ENCODE assay signal across 1 cellular context in the genomic region with DNA sequence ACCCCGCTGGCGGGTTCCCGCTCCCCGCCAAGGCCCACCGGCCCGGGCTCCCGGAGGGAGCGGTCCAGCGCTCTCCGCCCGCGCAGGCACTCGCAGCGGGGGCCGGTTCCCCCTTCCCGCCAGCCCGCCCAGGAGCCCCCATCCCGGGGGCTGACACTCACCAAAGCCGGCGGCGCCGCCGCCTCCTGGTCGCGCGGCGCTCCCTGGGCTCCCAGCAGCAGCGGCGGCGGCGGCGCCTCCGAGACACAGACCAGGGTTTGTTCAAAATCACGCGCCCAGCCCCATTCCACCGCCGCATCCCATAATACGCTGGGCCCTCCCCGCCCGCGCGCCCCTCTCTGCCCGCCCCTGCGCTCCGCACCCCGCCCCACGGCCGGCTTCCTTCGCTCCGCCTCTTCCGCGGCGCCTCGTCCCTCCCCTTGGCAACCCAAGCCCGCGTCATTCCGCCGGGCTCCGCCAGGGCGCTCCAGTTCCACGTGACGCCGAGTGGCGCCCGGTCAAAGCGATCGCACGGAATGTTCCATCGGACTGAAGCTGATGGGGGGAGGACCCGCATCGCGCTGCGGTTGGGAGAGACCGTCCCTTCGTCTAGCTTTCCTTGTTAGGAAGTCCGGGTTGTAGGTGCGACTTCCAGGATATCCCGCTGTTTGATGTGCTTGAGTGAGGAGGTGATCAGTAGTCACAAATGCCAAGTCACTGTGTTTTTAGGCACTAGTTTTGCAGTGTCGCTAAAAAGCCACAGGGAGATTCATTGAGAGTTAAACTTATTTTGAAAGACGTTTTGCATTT.
TF ChIP-seq lines count a peak whose summit lies in the region.

No MANE protein-coding gene starts in this region.

TF ChIP-seq in K562, 482 proteins besides CTCF, POLR2A, EP300 and RAD21 (continued from another document and continues in another):
- TF ChIP-seq MGA (IDR thresholded peaks at IDR 0.05) (no peak; the same call in 1 of the 2 replicates), U2AF1 (optimal IDR thresholded peaks at IDR 0.05; ENCODE audit: low read depth, low read length) (no peak), FIP1L1 (IDR thresholded peaks at IDR 0.05; ENCODE audit: low read depth, low read length, poor library complexity, severe bottlenecking) (no peak), HDAC6 (IDR thresholded peaks at IDR 0.05; ENCODE audit: low read depth, low read length) (no peak), NONO (IDR thresholded peaks at IDR 0.05; ENCODE audit: low read depth in 2 of 2, low read length in 1 of 2) (peak; percentile 72 to 98; a peak in 3 of 4 replicates), ZNF282 (CRISPR knock-in tag; IDR thresholded peaks at IDR 0.05) (no peak), CC2D1A (IDR thresholded peaks at IDR 0.05) (peak; percentile 56; the same call in 1 of the 2 replicates), ZFX (CRISPR knock-in tag; IDR thresholded peaks at IDR 0.05) (peak; percentile 61), NR3C1 (CRISPR knock-in tag; IDR thresholded peaks at IDR 0.05) (no peak), MBD2 (IDR thresholded peaks at IDR 0.05; ENCODE audit: borderline replicate concordance, low read depth) (peak; percentile 97), BHLHE40 (IDR thresholded peaks at IDR 0.05; ENCODE audit: low read length) (peak; percentile 98), MCM7 (IDR thresholded peaks at IDR 0.05) (no peak), CCNT2 (IDR thresholded peaks at IDR 0.05; ENCODE audit: borderline replicate concordance, extremely low read depth, insufficient read length, low read depth, low read length) (peak; percentile 78), CCAR2 (IDR thresholded peaks at IDR 0.05; ENCODE audit: low read depth, low read length) (no peak), ZNF212 (CRISPR knock-in tag; IDR thresholded peaks at IDR 0.05) (no peak)
- TF ChIP-seq, protein P1, sequence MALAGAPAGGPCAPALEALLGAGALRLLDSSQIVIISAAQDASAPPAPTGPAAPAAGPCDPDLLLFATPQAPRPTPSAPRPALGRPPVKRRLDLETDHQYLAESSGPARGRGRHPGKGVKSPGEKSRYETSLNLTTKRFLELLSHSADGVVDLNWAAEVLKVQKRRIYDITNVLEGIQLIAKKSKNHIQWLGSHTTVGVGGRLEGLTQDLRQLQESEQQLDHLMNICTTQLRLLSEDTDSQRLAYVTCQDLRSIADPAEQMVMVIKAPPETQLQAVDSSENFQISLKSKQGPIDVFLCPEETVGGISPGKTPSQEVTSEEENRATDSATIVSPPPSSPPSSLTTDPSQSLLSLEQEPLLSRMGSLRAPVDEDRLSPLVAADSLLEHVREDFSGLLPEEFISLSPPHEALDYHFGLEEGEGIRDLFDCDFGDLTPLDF (CRISPR knock-in tag; IDR thresholded peaks at IDR 0.05), result peak; percentile 52; the same call in 1 of the 2 replicates
- TF ChIP-seq, protein P2, sequence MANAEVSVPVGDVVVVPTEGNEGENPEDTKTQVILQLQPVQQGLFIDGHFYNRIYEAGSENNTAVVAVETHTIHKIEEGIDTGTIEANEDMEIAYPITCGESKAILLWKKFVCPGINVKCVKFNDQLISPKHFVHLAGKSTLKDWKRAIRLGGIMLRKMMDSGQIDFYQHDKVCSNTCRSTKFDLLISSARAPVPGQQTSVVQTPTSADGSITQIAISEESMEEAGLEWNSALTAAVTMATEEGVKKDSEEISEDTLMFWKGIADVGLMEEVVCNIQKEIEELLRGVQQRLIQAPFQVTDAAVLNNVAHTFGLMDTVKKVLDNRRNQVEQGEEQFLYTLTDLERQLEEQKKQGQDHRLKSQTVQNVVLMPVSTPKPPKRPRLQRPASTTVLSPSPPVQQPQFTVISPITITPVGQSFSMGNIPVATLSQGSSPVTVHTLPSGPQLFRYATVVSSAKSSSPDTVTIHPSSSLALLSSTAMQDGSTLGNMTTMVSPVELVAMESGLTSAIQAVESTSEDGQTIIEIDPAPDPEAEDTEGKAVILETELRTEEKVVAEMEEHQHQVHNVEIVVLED (CRISPR knock-in tag; IDR thresholded peaks at IDR 0.05), result peak; percentile 75
- TF ChIP-seq, protein P3, sequence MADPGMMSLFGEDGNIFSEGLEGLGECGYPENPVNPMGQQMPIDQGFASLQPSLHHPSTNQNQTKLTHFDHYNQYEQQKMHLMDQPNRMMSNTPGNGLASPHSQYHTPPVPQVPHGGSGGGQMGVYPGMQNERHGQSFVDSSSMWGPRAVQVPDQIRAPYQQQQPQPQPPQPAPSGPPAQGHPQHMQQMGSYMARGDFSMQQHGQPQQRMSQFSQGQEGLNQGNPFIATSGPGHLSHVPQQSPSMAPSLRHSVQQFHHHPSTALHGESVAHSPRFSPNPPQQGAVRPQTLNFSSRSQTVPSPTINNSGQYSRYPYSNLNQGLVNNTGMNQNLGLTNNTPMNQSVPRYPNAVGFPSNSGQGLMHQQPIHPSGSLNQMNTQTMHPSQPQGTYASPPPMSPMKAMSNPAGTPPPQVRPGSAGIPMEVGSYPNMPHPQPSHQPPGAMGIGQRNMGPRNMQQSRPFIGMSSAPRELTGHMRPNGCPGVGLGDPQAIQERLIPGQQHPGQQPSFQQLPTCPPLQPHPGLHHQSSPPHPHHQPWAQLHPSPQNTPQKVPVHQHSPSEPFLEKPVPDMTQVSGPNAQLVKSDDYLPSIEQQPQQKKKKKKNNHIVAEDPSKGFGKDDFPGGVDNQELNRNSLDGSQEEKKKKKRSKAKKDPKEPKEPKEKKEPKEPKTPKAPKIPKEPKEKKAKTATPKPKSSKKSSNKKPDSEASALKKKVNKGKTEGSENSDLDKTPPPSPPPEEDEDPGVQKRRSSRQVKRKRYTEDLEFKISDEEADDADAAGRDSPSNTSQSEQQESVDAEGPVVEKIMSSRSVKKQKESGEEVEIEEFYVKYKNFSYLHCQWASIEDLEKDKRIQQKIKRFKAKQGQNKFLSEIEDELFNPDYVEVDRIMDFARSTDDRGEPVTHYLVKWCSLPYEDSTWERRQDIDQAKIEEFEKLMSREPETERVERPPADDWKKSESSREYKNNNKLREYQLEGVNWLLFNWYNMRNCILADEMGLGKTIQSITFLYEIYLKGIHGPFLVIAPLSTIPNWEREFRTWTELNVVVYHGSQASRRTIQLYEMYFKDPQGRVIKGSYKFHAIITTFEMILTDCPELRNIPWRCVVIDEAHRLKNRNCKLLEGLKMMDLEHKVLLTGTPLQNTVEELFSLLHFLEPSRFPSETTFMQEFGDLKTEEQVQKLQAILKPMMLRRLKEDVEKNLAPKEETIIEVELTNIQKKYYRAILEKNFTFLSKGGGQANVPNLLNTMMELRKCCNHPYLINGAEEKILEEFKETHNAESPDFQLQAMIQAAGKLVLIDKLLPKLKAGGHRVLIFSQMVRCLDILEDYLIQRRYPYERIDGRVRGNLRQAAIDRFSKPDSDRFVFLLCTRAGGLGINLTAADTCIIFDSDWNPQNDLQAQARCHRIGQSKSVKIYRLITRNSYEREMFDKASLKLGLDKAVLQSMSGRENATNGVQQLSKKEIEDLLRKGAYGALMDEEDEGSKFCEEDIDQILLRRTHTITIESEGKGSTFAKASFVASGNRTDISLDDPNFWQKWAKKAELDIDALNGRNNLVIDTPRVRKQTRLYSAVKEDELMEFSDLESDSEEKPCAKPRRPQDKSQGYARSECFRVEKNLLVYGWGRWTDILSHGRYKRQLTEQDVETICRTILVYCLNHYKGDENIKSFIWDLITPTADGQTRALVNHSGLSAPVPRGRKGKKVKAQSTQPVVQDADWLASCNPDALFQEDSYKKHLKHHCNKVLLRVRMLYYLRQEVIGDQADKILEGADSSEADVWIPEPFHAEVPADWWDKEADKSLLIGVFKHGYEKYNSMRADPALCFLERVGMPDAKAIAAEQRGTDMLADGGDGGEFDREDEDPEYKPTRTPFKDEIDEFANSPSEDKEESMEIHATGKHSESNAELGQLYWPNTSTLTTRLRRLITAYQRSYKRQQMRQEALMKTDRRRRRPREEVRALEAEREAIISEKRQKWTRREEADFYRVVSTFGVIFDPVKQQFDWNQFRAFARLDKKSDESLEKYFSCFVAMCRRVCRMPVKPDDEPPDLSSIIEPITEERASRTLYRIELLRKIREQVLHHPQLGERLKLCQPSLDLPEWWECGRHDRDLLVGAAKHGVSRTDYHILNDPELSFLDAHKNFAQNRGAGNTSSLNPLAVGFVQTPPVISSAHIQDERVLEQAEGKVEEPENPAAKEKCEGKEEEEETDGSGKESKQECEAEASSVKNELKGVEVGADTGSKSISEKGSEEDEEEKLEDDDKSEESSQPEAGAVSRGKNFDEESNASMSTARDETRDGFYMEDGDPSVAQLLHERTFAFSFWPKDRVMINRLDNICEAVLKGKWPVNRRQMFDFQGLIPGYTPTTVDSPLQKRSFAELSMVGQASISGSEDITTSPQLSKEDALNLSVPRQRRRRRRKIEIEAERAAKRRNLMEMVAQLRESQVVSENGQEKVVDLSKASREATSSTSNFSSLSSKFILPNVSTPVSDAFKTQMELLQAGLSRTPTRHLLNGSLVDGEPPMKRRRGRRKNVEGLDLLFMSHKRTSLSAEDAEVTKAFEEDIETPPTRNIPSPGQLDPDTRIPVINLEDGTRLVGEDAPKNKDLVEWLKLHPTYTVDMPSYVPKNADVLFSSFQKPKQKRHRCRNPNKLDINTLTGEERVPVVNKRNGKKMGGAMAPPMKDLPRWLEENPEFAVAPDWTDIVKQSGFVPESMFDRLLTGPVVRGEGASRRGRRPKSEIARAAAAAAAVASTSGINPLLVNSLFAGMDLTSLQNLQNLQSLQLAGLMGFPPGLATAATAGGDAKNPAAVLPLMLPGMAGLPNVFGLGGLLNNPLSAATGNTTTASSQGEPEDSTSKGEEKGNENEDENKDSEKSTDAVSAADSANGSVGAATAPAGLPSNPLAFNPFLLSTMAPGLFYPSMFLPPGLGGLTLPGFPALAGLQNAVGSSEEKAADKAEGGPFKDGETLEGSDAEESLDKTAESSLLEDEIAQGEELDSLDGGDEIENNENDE (IDR thresholded peaks at IDR 0.05; ENCODE audit: low read depth, low read length), result no peak
